ENCODE assay signal across 18 cellular contexts in genomic region chr6:67933278-67933677, GRCh38.
DNase-seq lines count a peak whose midpoint lies in the region; ATAC-seq and TF ChIP-seq lines count a peak whose summit lies in the region.
"Had no signal": no experiment of that assay in that cellular context is flagged by ENCODE, and none has a peak within 500 bp of the region (broad histone marks: within the 10 kb centered on the region; RNA-seq: fewer than 3 reads in every experiment).

No MANE protein-coding gene starts in this region.

- ATAC-seq in GM19452 (IDR thresholded peaks at IDR 0.05; ENCODE audit: unreplicated experiment): no peak
- ATAC-seq: activated T-cell treated with anti-CD3 and anti-CD28 coated beads, Interleukin-2, amount 50 U/mL, for 72 hours; HepG2 had no signal

- H3K4me3 Mint-ChIP-seq in osteocyte (ENCODE audit: unreplicated experiment): no peak overlapping the region
- H3K4me3 Mint-ChIP-seq in glutamatergic neuron (ENCODE audit: unreplicated experiment): no peak overlapping the region
- H3K4me3 Mint-ChIP-seq: activated T-cell treated with anti-CD3 and anti-CD28 coated beads, Interleukin-2, amount 50 U/mL, for 72 hours; HFFc6 had no signal

- H3K27ac Mint-ChIP-seq in osteocyte (ENCODE audit: unreplicated experiment) (no peak overlapping the region), glutamatergic neuron (ENCODE audit: unreplicated experiment) (no peak overlapping the region)
- H3K27ac Mint-ChIP-seq: activated T-cell treated with anti-CD3 and anti-CD28 coated beads, Interleukin-2, amount 50 U/mL, for 72 hours; HFFc6 had no signal

- no peaks in the 10 kb centered on the region for H3K9me3 ChIP-seq in WERI-Rb-1 (ENCODE audit: severe bottlenecking)
- H3K9me3 ChIP-seq: adrenal gland, ovary, uterus had no signal

- H3K27me3 Mint-ChIP-seq in osteocyte (ENCODE audit: unreplicated experiment) (no peaks in the 10 kb centered on the region), glutamatergic neuron (ENCODE audit: unreplicated experiment) (peaks cover 2% of the 10 kb centered on the region)

- H3K27ac ChIP-seq in WERI-Rb-1: no peak overlapping the region
- H3K27ac ChIP-seq: adrenal gland, ovary, uterus had no signal

- TF ChIP-seq CTCF in LNCaP clone FGC (IDR thresholded peaks at IDR 0.05; ENCODE audit: control insufficient read depth, extremely low read depth, insufficient read depth): peak; percentile 29; the same call in 1 of the 2 replicates
- TF ChIP-seq CTCF in WERI-Rb-1 (IDR thresholded peaks at IDR 0.05; ENCODE audit: low read depth, low read length): peak; percentile 28; the same call in 1 of the 2 replicates
- TF ChIP-seq CTCF in osteocyte (IDR thresholded peaks at IDR 0.05): peak; percentile 11
- TF ChIP-seq CTCF in glutamatergic neuron (IDR thresholded peaks at IDR 0.05; ENCODE audit: partially characterized antibody, unreplicated experiment): no peak

- DNase-seq in NCI-H82 (lab: John Stamatoyannopoulos, UW) (peak; percentile 6), NCI-H82 treated with DMSO at 0.1 percent for 48 hours (lab: John Stamatoyannopoulos, UW; ENCODE audit: unreplicated experiment) (no peak), LNCaP clone FGC (ENCODE audit: low read depth) (no peak), WERI-Rb-1 (peak; percentile 26), osteocyte (ENCODE audit: extremely low spot score, unreplicated experiment) (no peak), glutamatergic neuron (no peak), OCI-M2 (lab: John Stamatoyannopoulos, UW; ENCODE audit: unreplicated experiment) (no peak)
- DNase-seq: activated CD4-positive, alpha-beta T cell treated with anti-CD3 and anti-CD28 coated beads for 4 hours; activated T-cell treated with anti-CD3 and anti-CD28 coated beads, Interleukin-2, amount 50 U/mL, for 72 hours; adrenal gland; cortex of kidney; HFFc6; NCI-H187; NK-92 treated with Interleukin-12 subunit alpha and Interleukin-12 subunit beta, amount 100 ng/mL, for 24 hours; ovary; uterus had no signal

- H3K4me1 Mint-ChIP-seq in osteocyte (ENCODE audit: unreplicated experiment): no peaks in the 10 kb centered on the region
- no peaks in the 10 kb centered on the region for H3K4me1 Mint-ChIP-seq in glutamatergic neuron (ENCODE audit: low read depth, unreplicated experiment)

- H3K36me3 Mint-ChIP-seq in osteocyte (ENCODE audit: unreplicated experiment) (peaks cover 5% of the 10 kb centered on the region), glutamatergic neuron (ENCODE audit: unreplicated experiment) (no peaks in the 10 kb centered on the region)

- no peaks in the 10 kb centered on the region for H3K27me3 ChIP-seq in WERI-Rb-1 (ENCODE audit: insufficient read depth, low read depth, severe bottlenecking)
- H3K27me3 ChIP-seq: adrenal gland, ovary, uterus had no signal

- H3K4me3 ChIP-seq in LNCaP clone FGC (ENCODE audit: low read depth, low read length) (no peak overlapping the region), WERI-Rb-1 (ENCODE audit: low read depth, low read length) (no peak overlapping the region)
- H3K4me3 ChIP-seq: adrenal gland, ovary, uterus had no signal

- H3K9me3 Mint-ChIP-seq in osteocyte (ENCODE audit: unreplicated experiment): peaks cover 15% of the 10 kb centered on the region
- H3K9me3 Mint-ChIP-seq in glutamatergic neuron (ENCODE audit: unreplicated experiment): no peaks in the 10 kb centered on the region

- H3K36me3 ChIP-seq in WERI-Rb-1: no peaks in the 10 kb centered on the region
- H3K36me3 ChIP-seq: adrenal gland, ovary, uterus had no signal

Comparison
In these comparisons a context has a peak if more than half of its experiments do, and no peak if none do; other contexts are left out.
1. DNase-seq: peak in NCI-H82 (single experiment) and WERI-Rb-1 (single experiment); none in NCI-H82 treated with DMSO at 0.1 percent for 48 hours (single experiment), LNCaP clone FGC (single experiment), osteocyte (single experiment), glutamatergic neuron (single experiment) and OCI-M2 (single experiment).